9 cellular contexts compared by ENCODE assay signal in the genomic region with DNA sequence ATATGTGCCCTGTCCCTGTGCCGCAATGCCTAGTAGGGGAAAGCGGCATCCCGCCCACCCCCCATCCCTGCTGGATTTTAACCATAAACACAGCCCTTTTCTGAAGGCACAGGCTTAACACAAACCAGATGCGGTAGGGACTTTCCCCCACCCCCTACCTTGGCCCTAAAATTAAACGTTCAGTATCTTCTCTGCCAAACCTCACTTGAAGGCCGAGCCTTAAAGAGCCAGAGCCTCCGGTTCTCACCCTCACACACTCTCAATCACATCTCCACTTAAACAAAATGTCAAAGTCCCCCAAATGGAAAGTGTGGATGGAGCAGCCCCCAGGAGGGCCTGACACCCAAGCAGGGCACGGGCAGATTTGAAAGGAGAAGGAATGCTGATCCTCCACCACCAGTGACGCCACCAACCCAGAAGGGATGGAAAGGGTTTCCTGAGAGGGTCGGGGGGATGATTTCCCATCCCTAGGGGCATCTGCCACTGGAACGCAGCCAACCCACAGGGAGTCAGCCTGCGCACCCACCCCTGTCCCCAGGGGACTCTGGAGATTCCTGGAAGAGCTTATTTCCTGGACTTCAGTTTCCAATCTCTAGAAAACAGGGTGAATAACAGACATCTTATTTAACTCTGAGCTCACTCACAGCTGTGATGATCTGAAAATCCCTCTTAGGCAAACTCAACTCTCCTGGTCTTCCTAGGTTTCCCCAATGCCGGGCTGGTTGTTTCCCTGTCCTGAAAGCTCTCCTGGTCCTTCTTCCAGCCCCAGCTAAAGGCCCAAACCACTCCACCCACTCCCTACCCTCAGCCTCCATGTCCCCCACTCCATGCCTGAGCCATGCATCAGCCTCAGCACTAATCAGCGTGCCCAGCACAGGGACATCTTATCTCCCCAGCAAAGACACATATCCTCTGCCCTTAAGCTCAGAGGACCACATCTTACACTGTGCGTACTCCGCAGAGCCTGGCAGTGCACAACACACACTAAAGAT. TPM values are rescaled to one million over a fixed set of nuclear protein-coding genes. Genes with fewer than 3 reads are reported as not detected.
DNase-seq lines count a peak whose midpoint lies in the region; ATAC-seq and TF ChIP-seq lines count a peak whose summit lies in the region.
"Had no signal": no experiment of that assay in that cellular context is flagged by ENCODE, and none has a peak within 500 bp of the region (broad histone marks: within the 10 kb centered on the region; RNA-seq: fewer than 3 reads in every experiment).

No MANE protein-coding gene starts in this region.

- intact Hi-C loops in sigmoid colon (cut with DNase I), result loop anchor here (2.0 to 10.0 kb wide), 2 partner anchors 14 to 158 kb away; partner anchors contain the start of gene ZFP36L1

- CTCF ChIA-PET in T-cell (lab: Charles Lee), result interaction anchor here (0.5 to 1.2 kb wide), 3 partner anchors 19 to 44 kb away, joined by 3 to 4 read pairs (median 3); no protein-coding TSS in a partner anchor

- H3K4me1 Mint-ChIP-seq in T-cell, result peaks cover 82 to 90% (median 90%) of the 10 kb centered on the region in 3 donors

- DNase-seq in DND-41 (no peak), T-cell (peak in 2 of 34 experiments; percentile 19 to 33), fibroblast of villous mesenchyme (ENCODE audit: low read depth) (peak; percentile 91), sigmoid colon (peak; percentile 85), amygdala (lab: John Stamatoyannopoulos, UW) (no peak), ureter (ENCODE audit: low spot score) (no peak), NCI-H774 (lab: John Stamatoyannopoulos, UW) (no peak)

- peaks cover 89% of the 10 kb centered on the region for H3K79me2 ChIP-seq in DND-41 (ENCODE audit: insufficient read depth, low read length)

- 60 to 71% methylated on average over 16 of the region's 16 CpGs for WGBS in sigmoid colon, 2 donors

- ATAC-seq in DND-41 (ENCODE audit: insufficient read depth, low read depth) (no peak), T-cell (replicated peaks in 1 of 4) (peak in 1 of 4 experiments; percentile 63), HG02870 (IDR thresholded peaks at IDR 0.05; ENCODE audit: unreplicated experiment) (no peak)

- TF ChIP-seq POLR2A in sigmoid colon (IDR thresholded peaks at IDR 0.05), result peak in 1 of 2 donors; percentile 20

- no peaks in the 10 kb centered on the region for H3K9me3 ChIP-seq in DND-41 (ENCODE audit: insufficient read depth, low read length, severe bottlenecking)
- H3K9me3 ChIP-seq in sigmoid colon, result no peaks in the 10 kb centered on the region

- peak; percentile 34 to 76 (median 54) for TF ChIP-seq EP300 in sigmoid colon (IDR thresholded peaks at IDR 0.05)

- H3K27ac Mint-ChIP-seq in T-cell, result peak overlapping the region; percentile 76 to 90

- H2AFZ ChIP-seq in DND-41 (ENCODE audit: low read depth, low read length), result no peak overlapping the region

- H3K4me3 ChIP-seq in DND-41 (ENCODE audit: low read depth in 1 of 2, low read length in 2 of 2) (no peak overlapping the region), fibroblast of villous mesenchyme (ENCODE audit: low read depth, low read length) (peak overlapping the region; percentile 32), sigmoid colon (peak overlapping the region; percentile 23 to 41 (median 38))

- H3K9me3 Mint-ChIP-seq in T-cell, result no peaks in the 10 kb centered on the region

- H3K36me3 ChIP-seq in DND-41 (ENCODE audit: insufficient read depth, low read length) (peaks cover 7% of the 10 kb centered on the region), sigmoid colon (peaks cover 0 to 8% (median 2%) of the 10 kb centered on the region in 4 donors)

- no peak overlapping the region for H3K4me2 ChIP-seq in DND-41 (ENCODE audit: insufficient read depth, low read length)

- peaks cover 8% of the 10 kb centered on the region for H3K36me3 Mint-ChIP-seq in T-cell

- H3K4me1 ChIP-seq in DND-41 (ENCODE audit: insufficient read depth, low read length), result peaks cover 4% of the 10 kb centered on the region
- peaks cover 0 to 99% (median 98%) of the 10 kb centered on the region in 4 donors for H3K4me1 ChIP-seq in sigmoid colon

- no peaks in the 10 kb centered on the region for H3K27me3 ChIP-seq in DND-41 (ENCODE audit: insufficient read depth, low read length, poor library complexity)
- no peaks in the 10 kb centered on the region for H3K27me3 ChIP-seq in sigmoid colon

- H3K4me3 Mint-ChIP-seq in T-cell, result peak overlapping the region; percentile 40 to 74 (median 59)

- no peak for TF ChIP-seq CTCF in DND-41 (IDR thresholded peaks at IDR 0.05; ENCODE audit: borderline replicate concordance, extremely low read depth, low read length, poor library complexity, severe bottlenecking)
- no peak for TF ChIP-seq CTCF in fibroblast of villous mesenchyme (IDR thresholded peaks at IDR 0.05; ENCODE audit: insufficient read depth, low read depth, low read length)
- no peak for TF ChIP-seq CTCF in sigmoid colon (IDR thresholded peaks at IDR 0.05)

- H3K9ac ChIP-seq in DND-41 (ENCODE audit: low read depth, low read length), result no peak overlapping the region

- POLR2A ChIA-PET in T-cell (lab: Charles Lee), result no interaction called here

- no peaks in the 10 kb centered on the region for H3K27me3 Mint-ChIP-seq in T-cell

- H4K20me1 ChIP-seq in DND-41 (ENCODE audit: insufficient read depth, low read length), result peaks cover 74% of the 10 kb centered on the region

- H3K27ac ChIP-seq in DND-41 (ENCODE audit: low read length) (0 out of 2 replicates have a peak overlapping the region, but pooled peaks have one; percentile 28), sigmoid colon (peak overlapping the region; percentile 98 to 100 (median 100))
- H3K27ac ChIP-seq: VCaP had no signal

RNA-seq across cellular contexts. Expression of gene ACTN1, which starts 26.3 kb away (rescaled TPM):
- total RNA-seq in T-cell, result 100 to 1,000 TPM in 4 of 5 donors, 10 to 100 TPM in 1; 84.8 to 219 (median 122) TPM
- total RNA-seq in fibroblast of villous mesenchyme, result 768 and 1,023 TPM in 2 replicates
- 1,000 to 10,000 TPM in 1 of 4 donors, 100 to 1,000 TPM in 3; 372 to 1,069 (median 688) TPM for total RNA-seq in sigmoid colon
- polyA plus RNA-seq in sigmoid colon, result 10 to 100 TPM; 20.1 to 98.1 (median 24.0) TPM
- total RNA-seq in ureter, result 286 TPM

Comparison
In these comparisons a context has a peak if more than half of its experiments do, and no peak if none do; other contexts are left out.
1. DNase-seq: peak in fibroblast of villous mesenchyme (single experiment) and sigmoid colon (single experiment); none in DND-41 (single experiment), amygdala (0 of 56), ureter (single experiment) and NCI-H774 (single experiment).
2. H3K4me3 ChIP-seq: peak in fibroblast of villous mesenchyme (single experiment) and sigmoid colon (4 of 4); none in DND-41 (0 of 2).